Comparison of ENCODE assay signal across 8 cellular contexts in the genomic region with DNA sequence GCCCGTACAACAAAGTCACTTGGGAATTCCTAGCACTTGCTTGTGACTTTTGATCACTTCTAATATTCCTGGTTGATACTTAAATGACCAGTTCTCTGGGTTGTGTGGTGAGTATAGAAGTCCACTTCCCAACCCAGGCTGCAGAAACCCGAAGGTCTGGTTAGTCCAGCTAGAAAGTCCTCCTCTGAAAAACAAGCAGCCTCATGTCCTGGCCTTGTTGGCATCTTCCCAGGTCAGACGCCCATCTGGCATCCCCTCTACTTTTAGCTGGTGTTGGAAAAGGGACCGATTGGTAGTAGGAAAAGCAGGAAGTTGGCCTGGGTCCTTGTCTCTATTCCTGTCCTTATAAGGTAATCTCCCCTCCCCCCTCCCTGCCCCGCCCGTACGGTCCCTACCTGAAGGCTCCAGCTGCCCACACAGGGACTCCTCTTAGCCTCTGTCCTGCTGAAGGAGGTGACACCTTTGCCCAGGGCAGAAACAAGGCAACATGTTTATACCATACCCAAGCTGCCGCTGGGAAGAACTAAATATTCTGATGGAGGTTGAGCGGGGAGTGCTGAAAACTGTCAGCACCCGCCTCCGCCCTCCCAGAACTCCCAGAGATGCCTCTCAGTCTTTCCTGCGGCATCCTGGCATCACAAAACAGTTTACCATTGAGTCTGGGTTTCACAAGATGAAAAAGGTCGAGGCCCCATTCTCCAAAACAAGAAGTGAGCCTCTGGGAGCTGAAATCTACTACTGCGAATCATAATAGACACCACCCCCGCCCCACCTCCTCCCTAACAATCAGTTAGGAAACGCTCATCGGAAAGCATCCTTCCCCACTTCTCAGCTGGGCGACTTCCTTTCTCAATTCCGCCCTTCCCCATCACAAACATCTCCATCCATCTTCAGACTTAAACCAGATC. TPM values are rescaled to one million over a fixed set of nuclear protein-coding genes. Genes with fewer than 3 reads are reported as not detected.
DNase-seq lines count a peak whose midpoint lies in the region; ATAC-seq, FAIRE-seq and TF ChIP-seq lines count a peak whose summit lies in the region.

No MANE protein-coding gene starts in this region.

- H3K27ac ChIP-seq in CD8-positive, alpha-beta T cell (ENCODE audit: low read depth, low read length), result peak overlapping the region; percentile 65
- peak overlapping the region; percentile 56 for H3K27ac ChIP-seq in SJCRH30

- ATAC-seq in CD8-positive, alpha-beta T cell, result no peak
- ATAC-seq in GM18870 (IDR thresholded peaks at IDR 0.05; ENCODE audit: unreplicated experiment) (no peak), GM19035 (IDR thresholded peaks at IDR 0.05; ENCODE audit: unreplicated experiment) (no peak)

- peaks cover 68% of the 10 kb centered on the region for H3K4me1 ChIP-seq in CD8-positive, alpha-beta T cell (ENCODE audit: insufficient read depth, low read length)
- peaks cover 32% of the 10 kb centered on the region for H3K4me1 ChIP-seq in SJCRH30

- CTCF ChIA-PET in CD8-positive, alpha-beta T cell (lab: Charles Lee), result interaction anchor here (0.6 to 10.4 kb wide), 6 partner anchors 8 to 89 kb away, joined by 3 to 125 read pairs (median 4); no protein-coding TSS in a partner anchor

- no peaks in the 10 kb centered on the region for H3K9me3 Mint-ChIP-seq in CD8-positive, alpha-beta T cell

- peak overlapping the region; percentile 98 for H3K4me3 Mint-ChIP-seq in CD8-positive, alpha-beta T cell

- POLR2A ChIA-PET in CD8-positive, alpha-beta T cell (lab: Charles Lee), result interaction anchor here (1.3 to 16.5 kb wide), 6 partner anchors 8 to 90 kb away, joined by 5 to 589 read pairs (median 9); a partner anchor contains a TSS

- peak in 2 of 7 experiments; percentile 50 to 69 for DNase-seq in CD8-positive, alpha-beta T cell
- DNase-seq in HTR-8/SVneo (ENCODE audit: insufficient read length, low spot score) (peak; percentile 15), SJCRH30 (no peak), cerebellum (ENCODE audit: low spot score) (peak; percentile 71), kidney glomerular epithelial cell (lab: John Stamatoyannopoulos, UW) (peak; percentile 21)
- DNase-seq in stimulated activated CD4-positive, alpha-beta T cell treated with anti-CD3 and anti-CD28 coated beads, Interleukin-2, amount 100 ng/mL, for 24 hours, result peak; percentile 49 to 52

- H3K4me3 ChIP-seq in CD8-positive, alpha-beta T cell (ENCODE audit: low read depth, low read length), result peak overlapping the region; percentile 91
- peak overlapping the region; percentile 91 for H3K4me3 ChIP-seq in SJCRH30

- peaks cover 53% of the 10 kb centered on the region for H3K36me3 Mint-ChIP-seq in CD8-positive, alpha-beta T cell

- no peaks in the 10 kb centered on the region for H3K27me3 Mint-ChIP-seq in CD8-positive, alpha-beta T cell (ENCODE audit: low read depth)

- TF ChIP-seq CTCF in CD8-positive, alpha-beta T cell (IDR thresholded peaks at IDR 0.05), result no peak

- intact Hi-C loops in CD8-positive, alpha-beta T cell (cut with DNase I, micrococcal nuclease), result loop anchor here (5.0 to 10.0 kb wide), 7 partner anchors 88 to 770 kb away; a partner anchor contains a TSS

- H3K36me3 ChIP-seq in CD8-positive, alpha-beta T cell (ENCODE audit: insufficient read depth, low read length), result peaks cover 38% of the 10 kb centered on the region
- peaks cover 13% of the 10 kb centered on the region for H3K36me3 ChIP-seq in SJCRH30

- peaks cover 65% of the 10 kb centered on the region for H3K4me1 Mint-ChIP-seq in CD8-positive, alpha-beta T cell (ENCODE audit: low read depth)

- FAIRE-seq in HTR-8/SVneo (lab: Jason Lieb, UNC), result no peak

- no peaks in the 10 kb centered on the region for H3K9me3 ChIP-seq in CD8-positive, alpha-beta T cell (ENCODE audit: low read length)
- no peaks in the 10 kb centered on the region for H3K9me3 ChIP-seq in SJCRH30 (replicated peaks)

- H3K27ac Mint-ChIP-seq in CD8-positive, alpha-beta T cell, result peak overlapping the region; percentile 99

- no peaks in the 10 kb centered on the region for H3K27me3 ChIP-seq in CD8-positive, alpha-beta T cell (ENCODE audit: insufficient read depth, low read length)
- no peaks in the 10 kb centered on the region for H3K27me3 ChIP-seq in SJCRH30

RNA-seq across cellular contexts. Expression of a gene that starts 1.3 kb away (rescaled TPM):
- 100 to 1,000 TPM; 431 to 454 TPM for total RNA-seq in CD8-positive, alpha-beta T cell
- total RNA-seq in SJCRH30 (2014; rRNA removed; shearing (Covaris generic)), result 67.3 TPM in 2 replicates
- 84.7 TPM for total RNA-seq in cerebellum

RNA-seq across cellular contexts. Expression of a gene that starts 39.4 kb away (rescaled TPM):
- 1 to 10 TPM; 2.5 to 3.6 TPM for total RNA-seq in CD8-positive, alpha-beta T cell
- total RNA-seq in SJCRH30 (2014; rRNA removed; shearing (Covaris generic)), result 4.3 and 4.7 TPM in 2 replicates
- total RNA-seq in cerebellum, result 10.7 TPM

RNA-seq across cellular contexts. Expression of a gene that starts 48.8 kb away (rescaled TPM):
- 100 to 1,000 TPM; 341 to 346 TPM for total RNA-seq in CD8-positive, alpha-beta T cell
- 27.2 and 28.1 TPM in 2 replicates for total RNA-seq in SJCRH30 (2014; rRNA removed; shearing (Covaris generic))
- total RNA-seq in cerebellum, result 37.6 TPM

RNA-seq across cellular contexts. Expression of a gene that starts 53.8 kb away (rescaled TPM):
- 100 to 1,000 TPM; 364 to 375 TPM for total RNA-seq in CD8-positive, alpha-beta T cell
- total RNA-seq in SJCRH30 (2014; rRNA removed; shearing (Covaris generic)), result 25.9 and 26.5 TPM in 2 replicates
- total RNA-seq in cerebellum, result 36.9 TPM

Comparison
In these comparisons a context has a peak if more than half of its experiments do, and no peak if none do; other contexts are left out.
1. DNase-seq: peak in HTR-8/SVneo (single experiment), cerebellum (single experiment), kidney glomerular epithelial cell (single experiment) and stimulated activated CD4-positive, alpha-beta T cell treated with anti-CD3 and anti-CD28 coated beads, Interleukin-2, amount 100 ng/mL, for 24 hours (2 of 2); none in SJCRH30 (0 of 2).